In the genomic region with DNA sequence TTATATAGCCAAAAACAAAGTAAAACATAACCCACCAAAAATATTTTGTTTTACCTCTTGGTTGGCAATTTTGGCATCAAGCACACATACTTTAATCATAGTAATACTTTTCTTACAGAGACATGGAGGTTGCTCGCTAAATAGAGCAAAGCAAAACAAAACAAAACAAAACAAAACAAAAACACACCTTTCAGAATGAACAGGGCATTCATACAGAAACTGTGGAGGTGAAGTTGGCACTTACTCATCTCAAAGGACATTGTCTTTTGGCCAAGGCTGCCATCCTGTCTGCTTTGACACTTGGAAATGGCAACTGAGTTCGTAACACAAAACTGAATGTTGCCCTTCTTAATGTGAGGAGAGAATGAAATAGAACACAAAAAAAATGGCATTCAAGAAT, we compare ENCODE assay signal across 27 cellular contexts.
"Had no signal": no experiment of that assay in that cellular context is flagged by ENCODE, and none has a peak within 500 bp of the region (broad histone marks: within the 10 kb centered on the region; RNA-seq: fewer than 3 reads in every experiment).

No MANE protein-coding gene starts in this region.

- H3K4me1 ChIP-seq: neural progenitor cell, parathyroid adenoma, psoas muscle, right lobe of liver, stomach, thyroid gland, upper lobe of left lung had no signal

- H3K9me3 ChIP-seq: ovary, psoas muscle, right lobe of liver, sigmoid colon, stomach, thoracic aorta, thyroid gland, tibial nerve, upper lobe of left lung, vagina had no signal

- H3K79me2 ChIP-seq: parathyroid adenoma had no signal

- H3K27me3 Mint-ChIP-seq: progenitor cell of endocrine pancreas; stimulated activated naive B cell treated with anti-CD40 and anti-IgM and Interleukin-4, amounts not matched to agents 10 μg/mL and 1 μg/mL and 100 μg/mL, for 72 hours; stimulated activated naive CD8-positive, alpha-beta T cell treated with anti-CD3 and anti-CD28 coated beads, Interleukin-15, Interleukin-2, amounts not matched to agents 100 ng/mL and 50 ng/mL, for 24 hours had no signal

- H3K27ac Mint-ChIP-seq: nephron; neural progenitor cell; progenitor cell of endocrine pancreas; stimulated activated effector memory CD8-positive, alpha-beta T cell treated with anti-CD3 and anti-CD28 coated beads, Interleukin-12 subunit alpha, Interleukin-12 subunit beta, amount 100 ng/mL, for 72 hours; stimulated activated naive B cell treated with anti-CD40 and anti-IgM and Interleukin-4, amounts not matched to agents 10 μg/mL and 1 μg/mL and 100 μg/mL, for 72 hours; stimulated activated naive CD8-positive, alpha-beta T cell treated with anti-CD3 and anti-CD28 coated beads, Interleukin-15, Interleukin-2, amounts not matched to agents 100 ng/mL and 50 ng/mL, for 24 hours had no signal

- ATAC-seq: psoas muscle; right cardiac atrium; right lobe of liver; stimulated activated effector memory CD8-positive, alpha-beta T cell treated with anti-CD3 and anti-CD28 coated beads, Interleukin-12 subunit alpha, Interleukin-12 subunit beta, amount 100 ng/mL, for 72 hours; stimulated activated naive B cell treated with anti-CD40 and anti-IgM and Interleukin-4, amounts not matched to agents 10 μg/mL and 1 μg/mL and 100 μg/mL, for 72 hours had no signal

- H3K27ac ChIP-seq: neural progenitor cell, ovary, parathyroid adenoma, psoas muscle, right lobe of liver, sigmoid colon, stomach, thoracic aorta, thyroid gland, tibial nerve, upper lobe of left lung, vagina had no signal

- DNase-seq: occipital lobe; posterior cingulate gyrus; psoas muscle; right cardiac atrium; right lobe of liver; sigmoid colon; small intestine; stimulated activated CD4-positive, alpha-beta T cell treated with anti-CD3 and anti-CD28 coated beads, Interleukin-15, amount 100 ng/mL, for 24 hours; stimulated activated CD4-positive, alpha-beta T cell treated with anti-CD3 and anti-CD28 coated beads, Interleukin-2, amount 100 ng/mL, for 24 hours; stimulated activated CD4-positive, alpha-beta T cell treated with anti-CD3 and anti-CD28 coated beads, Interleukin-2, amount 100 ng/mL, for 48 hours; stimulated activated CD4-positive, alpha-beta T cell treated with anti-CD3 and anti-CD28 coated beads, Interleukin-4, amount 100 ng/mL, for 24 hours; stimulated activated naive B cell treated with anti-CD40 and anti-IgM and Interleukin-4, amounts not matched to agents 10 μg/mL and 1 μg/mL and 100 μg/mL, for 72 hours; stimulated activated naive CD4-positive, alpha-beta T cell treated with Interleukin-2 at 50 U/mL for 16 hours; stomach; thyroid gland; trophoblast cell; upper lobe of left lung had no signal

- H3K36me3 ChIP-seq: neural progenitor cell, ovary, right lobe of liver, sigmoid colon, stomach, thoracic aorta, thyroid gland, tibial nerve, upper lobe of left lung, vagina had no signal

- H3K36me3 Mint-ChIP-seq: stimulated activated effector memory CD8-positive, alpha-beta T cell treated with anti-CD3 and anti-CD28 coated beads, Interleukin-12 subunit alpha, Interleukin-12 subunit beta, amount 100 ng/mL, for 72 hours; stimulated activated naive B cell treated with anti-CD40 and anti-IgM and Interleukin-4, amounts not matched to agents 10 μg/mL and 1 μg/mL and 100 μg/mL, for 72 hours had no signal

- H2AFZ ChIP-seq: parathyroid adenoma had no signal

- H3K9ac ChIP-seq: neural progenitor cell, parathyroid adenoma had no signal

- H3K27me3 ChIP-seq: neural progenitor cell, ovary, right lobe of liver, sigmoid colon, stomach, thyroid gland, tibial nerve, upper lobe of left lung, vagina had no signal

- H3K4me3 ChIP-seq: neural progenitor cell, ovary, psoas muscle, right lobe of liver, sigmoid colon, stomach, thoracic aorta, thyroid gland, tibial nerve, upper lobe of left lung, vagina had no signal

- H3K4me2 ChIP-seq: neural progenitor cell had no signal

- H3K4me3 Mint-ChIP-seq: nephron; neural progenitor cell; stimulated activated effector memory CD8-positive, alpha-beta T cell treated with anti-CD3 and anti-CD28 coated beads, Interleukin-12 subunit alpha, Interleukin-12 subunit beta, amount 100 ng/mL, for 72 hours; stimulated activated naive B cell treated with anti-CD40 and anti-IgM and Interleukin-4, amounts not matched to agents 10 μg/mL and 1 μg/mL and 100 μg/mL, for 72 hours; stimulated activated naive CD8-positive, alpha-beta T cell treated with anti-CD3 and anti-CD28 coated beads, Interleukin-15, Interleukin-2, amounts not matched to agents 100 ng/mL and 50 ng/mL, for 24 hours had no signal

- H3K4me1 Mint-ChIP-seq: neural progenitor cell; stimulated activated effector memory CD8-positive, alpha-beta T cell treated with anti-CD3 and anti-CD28 coated beads, Interleukin-12 subunit alpha, Interleukin-12 subunit beta, amount 100 ng/mL, for 72 hours; stimulated activated naive B cell treated with anti-CD40 and anti-IgM and Interleukin-4, amounts not matched to agents 10 μg/mL and 1 μg/mL and 100 μg/mL, for 72 hours had no signal
